Comparison of ENCODE assay signal across 22 cellular contexts in genomic region chr11:9136731-9137130, GRCh38. TPM values are rescaled to one million over a fixed set of nuclear protein-coding genes. Genes with fewer than 3 reads are reported as not detected.
A peak's percentile ranks its signal among the peaks of the same experiment; 100 is the strongest.
DNase-seq lines count a peak whose midpoint lies in the region; ATAC-seq, FAIRE-seq and TF ChIP-seq lines count a peak whose summit lies in the region.
"Had no signal": no experiment of that assay in that cellular context is flagged by ENCODE, and none has a peak within 500 bp of the region (broad histone marks: within the 10 kb centered on the region; RNA-seq: fewer than 3 reads in every experiment).

No MANE protein-coding gene starts in this region.

- no peaks in the 10 kb centered on the region for H3K9me3 ChIP-seq in PC-9 (ENCODE audit: insufficient read depth, low read depth)
- no peaks in the 10 kb centered on the region for H3K9me3 ChIP-seq in K562 (replicated peaks; ENCODE audit: control insufficient read depth, insufficient read depth, low read depth, low read length)
- no peaks in the 10 kb centered on the region for H3K9me3 ChIP-seq in upper lobe of right lung
- H3K9me3 ChIP-seq: BLaER1, Caco-2 had no signal

- no peak for TF ChIP-seq EP300 in K562 (IDR thresholded peaks at IDR 0.05; ENCODE audit: low read length)

- peak overlapping the region; percentile 38 for H3K27ac Mint-ChIP-seq in activated naive CD4-positive, alpha-beta T cell treated with anti-CD3 and anti-CD28 coated beads, Interleukin-2, amount 50 U/mL, for 24 hours
- H3K27ac Mint-ChIP-seq: H9 had no signal

- H3K9me3 Mint-ChIP-seq in activated naive CD4-positive, alpha-beta T cell treated with anti-CD3 and anti-CD28 coated beads, Interleukin-2, amount 50 U/mL, for 24 hours = no peaks in the 10 kb centered on the region
- H3K9me3 Mint-ChIP-seq: CD4-positive, alpha-beta T cell; H9 had no signal

- H3K36me3 ChIP-seq in PC-9 (ENCODE audit: low read depth) (no peaks in the 10 kb centered on the region), K562 (ENCODE audit: control insufficient read depth, insufficient read depth, low read length) (peaks cover 40% of the 10 kb centered on the region), upper lobe of right lung (peaks cover 36% of the 10 kb centered on the region)

- peak overlapping the region; percentile 67; the same call in 1 of the 2 replicates for H3K4me2 ChIP-seq in PC-9
- H3K4me2 ChIP-seq in K562 (ENCODE audit: insufficient read depth, low read length) = no peak overlapping the region
- H3K4me2 ChIP-seq: BLaER1, KMS-11 had no signal

- intact Hi-C loops in PC-9 (cut with micrococcal nuclease; ENCODE audit: unreplicated experiment) = loop anchor here (5.0 kb wide), 2 partner anchors 119 to 224 kb away; partner anchors contain the start of gene AKIP1
- intact Hi-C loops in K562 (cut with micrococcal nuclease) = loop anchor here (2.0 to 5.0 kb wide), 3 partner anchors 122 to 224 kb away; partner anchors contain the start of gene AKIP1
- intact Hi-C loops in upper lobe of right lung (cut with DNase I) = no loop called here

- no peaks in the 10 kb centered on the region for H3K27me3 ChIP-seq in PC-9 (ENCODE audit: insufficient read depth, low read depth)
- H3K27me3 ChIP-seq in K562 (ENCODE audit: control insufficient read depth in 2 of 2, insufficient read depth in 2 of 2, low read length in 2 of 2) = no peaks in the 10 kb centered on the region
- H3K27me3 ChIP-seq in upper lobe of right lung = no peaks in the 10 kb centered on the region
- H3K27me3 ChIP-seq: BLaER1 had no signal

- ATAC-seq in K562 (no peak), upper lobe of right lung (no peak), omental fat pad (ENCODE audit: low FRiP score) (no peak)

- no peak overlapping the region for H3K4me3 Mint-ChIP-seq in activated naive CD4-positive, alpha-beta T cell treated with anti-CD3 and anti-CD28 coated beads, Interleukin-2, amount 50 U/mL, for 24 hours
- H3K4me3 Mint-ChIP-seq: CD4-positive, alpha-beta T cell; H9 had no signal

- BruUV-seq in PC-9 (replicated peaks; lab: Mats Ljungman, UMichigan) (no TSS peak), K562 (replicated peaks; lab: Mats Ljungman, UMichigan) (no TSS peak)

- in situ Hi-C loops in K562 (cut with MboI) = loop anchor here (10.0 kb wide), 1 partner anchor 122 kb away; no protein-coding TSS in a partner anchor

- H3K4me1 Mint-ChIP-seq in activated naive CD4-positive, alpha-beta T cell treated with anti-CD3 and anti-CD28 coated beads, Interleukin-2, amount 50 U/mL, for 24 hours = peaks cover 29% of the 10 kb centered on the region

- POLR2A ChIA-PET in PC-9 (lab: Charles Lee; ENCODE audit: unreplicated experiment) = no interaction called here
- POLR2A ChIA-PET in K562 (lab: Yijun Ruan, JAX) = interaction anchor here (1.0 kb wide), 1 partner anchor 21 kb away, joined by 3 read pairs; no protein-coding TSS in a partner anchor

- H3K36me3 Mint-ChIP-seq in activated naive CD4-positive, alpha-beta T cell treated with anti-CD3 and anti-CD28 coated beads, Interleukin-2, amount 50 U/mL, for 24 hours = peaks cover 9% of the 10 kb centered on the region

- no peaks in the 10 kb centered on the region for H4K20me1 ChIP-seq in PC-9 (ENCODE audit: insufficient read depth)
- H4K20me1 ChIP-seq in K562 (replicated peaks; ENCODE audit: control insufficient read depth, insufficient read depth, low read length) = no peaks in the 10 kb centered on the region

- H2AFZ ChIP-seq in PC-9 (no peak overlapping the region), K562 (ENCODE audit: low read depth, low read length) (no peak overlapping the region)
- H2AFZ ChIP-seq: GM23248 had no signal

- no peaks in the 10 kb centered on the region for H3K79me2 ChIP-seq in PC-9 (ENCODE audit: low read depth)
- no peaks in the 10 kb centered on the region for H3K79me2 ChIP-seq in K562 (ENCODE audit: control insufficient read depth, insufficient read depth, low read length)

- H3F3A ChIP-seq in PC-9 (ENCODE audit: insufficient read depth, low read depth) = peaks cover 17% of the 10 kb centered on the region

- no peak for DNase-seq in activated naive CD4-positive, alpha-beta T cell treated with Interleukin-2 at 50 U/mL for 16 hours
- DNase-seq in PC-9 (no peak), K562 (ENCODE audit: extremely low read depth in 1 of 4, low spot score in 3 of 4) (no peak), upper lobe of right lung (no peak), SKM-1 treated with dmso at 0.1 percent for 144 hours (lab: John Stamatoyannopoulos, UW; ENCODE audit: unreplicated experiment) (no peak), NCI-H2196 (lab: John Stamatoyannopoulos, UW; ENCODE audit: unreplicated experiment) (no peak), omental fat pad (ENCODE audit: low spot score) (no peak)
- DNase-seq: Caco-2; CD4-positive, alpha-beta T cell; DMS 273 treated with DMSO at 0.1 percent for 48 hours; DND-41; GM23248; H9; MV-4-11; NCI-H1694 treated with DMSO at 0.1 percent for 48 hours; NCI-H226; Right ventricle myocardium superior; SW 1271 had no signal

- no peak for TF ChIP-seq POLR2A in K562 (conservative IDR thresholded peaks at IDR 0.05)

- H3K27me3 Mint-ChIP-seq in activated naive CD4-positive, alpha-beta T cell treated with anti-CD3 and anti-CD28 coated beads, Interleukin-2, amount 50 U/mL, for 24 hours = no peaks in the 10 kb centered on the region
- H3K27me3 Mint-ChIP-seq: CD4-positive, alpha-beta T cell had no signal

- peak; percentile 49 for FAIRE-seq in K562 (lab: Jason Lieb, UNC)

- H3K4me1 ChIP-seq in PC-9 (replicated peaks; ENCODE audit: insufficient read depth) = peaks cover 40% of the 10 kb centered on the region
- no peaks in the 10 kb centered on the region for H3K4me1 ChIP-seq in K562 (replicated peaks in 1 of 2; ENCODE audit: control insufficient read depth in 2 of 2, insufficient read depth in 2 of 2, low read length in 2 of 2)
- peaks cover 32% of the 10 kb centered on the region for H3K4me1 ChIP-seq in upper lobe of right lung
- H3K4me1 ChIP-seq: Caco-2 had no signal

- CTCF ChIA-PET in PC-9 (lab: Charles Lee) (no interaction called here), K562 (lab: Yijun Ruan, JAX; ENCODE audit: low intra/inter-chr PET ratio) (interaction anchor here (2.5 kb wide), 1 partner anchor 121 kb away, joined by 10 read pairs; no protein-coding TSS in a partner anchor)

- WGBS in K562 (ENCODE audit: insufficient coverage, low coverage, missing lambda C conversion rate) = 86% methylated on average over 2 of the region's 2 CpGs

- H3K9ac ChIP-seq in K562 (ENCODE audit: insufficient read depth in 1 of 2, low read depth in 2 of 2, low read length in 2 of 2) = no peak overlapping the region
- H3K9ac ChIP-seq: BLaER1, GM23248, KMS-11 had no signal

- no peaks in the 10 kb centered on the region for H3K9me2 ChIP-seq in PC-9 (ENCODE audit: insufficient read depth)

- H3K27ac ChIP-seq in PC-9 (no peak overlapping the region), K562 (ENCODE audit: extremely low read depth, low read depth, low read length) (no peak overlapping the region), upper lobe of right lung (peak overlapping the region; percentile 67)
- H3K27ac ChIP-seq: BLaER1, GM23248, KMS-11 had no signal

- TF ChIP-seq CTCF in PC-9 (conservative IDR thresholded peaks at IDR 0.05) (no peak), K562 (IDR thresholded peaks at IDR 0.05 in 2 of 3, conservative IDR thresholded peaks at IDR 0.05 in 1 of 3; ENCODE audit: insufficient read depth in 2 of 3, low read depth in 1 of 3, low read length in 3 of 3) (no peak), upper lobe of right lung (IDR thresholded peaks at IDR 0.05) (no peak), omental fat pad (IDR thresholded peaks at IDR 0.05) (no peak)

- H3K4me3 ChIP-seq in PC-9 = no peak overlapping the region
- H3K4me3 ChIP-seq in K562 = no peak overlapping the region
- no peak overlapping the region for H3K4me3 ChIP-seq in upper lobe of right lung
- H3K4me3 ChIP-seq: BLaER1, GM23248 had no signal

- no peaks in the 10 kb centered on the region for H3K9me1 ChIP-seq in K562 (ENCODE audit: control insufficient read depth, insufficient read depth, low read length)

- no peak for TF ChIP-seq RAD21 in K562 (CRISPR knock-in tag; conservative IDR thresholded peaks at IDR 0.05 in 1 of 2, IDR thresholded peaks at IDR 0.05 in 1 of 2)

TF ChIP-seq in K562, 482 proteins besides CTCF, POLR2A, EP300 and RAD21 (continues in another document):
- no peak for TF ChIP-seq MLLT1 (IDR thresholded peaks at IDR 0.05)
- TF ChIP-seq RFX5 (IDR thresholded peaks at IDR 0.05; ENCODE audit: low read depth, low read length) = no peak

RNA-seq across cellular contexts. Expression of gene SCUBE2, which starts 45.3 kb away (rescaled TPM):
- not detected in 2 replicates for total RNA-seq in PC-9 (2021)
- total RNA-seq in K562 (2011; cell fraction: chromatin; rRNA removed; ENCODE audit: low replicate concordance) = 0.74 and 2.3 TPM in 2 replicates
- total RNA-seq in K562 (2011; cell fraction: nucleolus; rRNA removed) = 1.2 and 1.4 TPM in 2 replicates
- total RNA-seq in K562 (2011; cell fraction: nucleoplasm; rRNA removed) = 0.99 TPM in 1 of 2 replicates, not detected in the other
- 0.41 TPM in 1 of 2 replicates, not detected in the other for total RNA-seq in K562 (2014; rRNA removed)
- 0.35 TPM in 1 of 2 replicates, not detected in the other for total RNA-seq in K562 (2014; rRNA removed; fragmentation: Illumina TruSeq; extraction: Trizol)
- total RNA-seq in K562 (2015; rRNA removed; fragmentation: Illumina TruSeq; extraction: Trizol) = 0.30 and 0.40 TPM in 2 replicates
- 0.16 TPM in 1 of 2 replicates, not detected in the other for total RNA-seq in K562 (2021)
- 0.07 and 0.15 TPM in 2 replicates for polyA plus RNA-seq in K562 (2011; rRNA removed)
- 0.12 TPM in 1 of 2 replicates, not detected in the other for polyA plus RNA-seq in K562 (2011; cell fraction: cytosol; rRNA removed)
- 0.24 and 0.29 TPM in 2 replicates for polyA plus RNA-seq in K562 (2011; cell fraction: nucleus; rRNA removed)
- polyA plus RNA-seq in K562 (2012) = 0.14 and 0.22 TPM in 2 replicates
- polyA plus RNA-seq in K562 (2014; fragmentation: Illumina TruSeq; extraction: Trizol) = not detected in 2 replicates
- under 1 TPM in 1 of 2 experiments, not detected in 1; 0.06 TPM for polyA plus RNA-seq in K562 (2014; fragmentation: Nextera tagmentation; extraction: Ambion mirVana)
- 0.16 TPM in 1 of 2 replicates, not detected in the other for polyA plus RNA-seq in K562 (2014; rRNA removed)
- not detected in 2 replicates for polyA minus RNA-seq in K562 (2011; rRNA and poly(A)+ RNA removed)
- not detected in 2 replicates for polyA minus RNA-seq in K562 (2011; cell fraction: cytosol; rRNA and poly(A)+ RNA removed)
- 1.1 TPM in 1 of 2 replicates, not detected in the other for polyA minus RNA-seq in K562 (2011; cell fraction: nucleus; rRNA and poly(A)+ RNA removed)
- total RNA-seq in upper lobe of right lung = 9.9 TPM
- 10 to 100 TPM in 3 of 4 donors, 1 to 10 TPM in 1; 8.8 to 50.6 (median 29.8) TPM for total RNA-seq in omental fat pad
- total RNA-seq: G401 had no signal
